ENCODE assay signal across 1 cellular context in genomic region chr21:33642027-33642895, GRCh38.
TF ChIP-seq lines count a peak whose summit lies in the region.

TSS of gene ITSN1 (plus strand) at chr21:33642501. CDS start at chr21:33718829, 76,328 bp downstream.

TF ChIP-seq in HepG2, 621 proteins besides CTCF, POLR2A, EP300 and RAD21 (continued from another document and continues in another):
- TF ChIP-seq GATAD1 (CRISPR knock-in tag; IDR thresholded peaks at IDR 0.05) (peak; percentile 49), SIN3B (IDR thresholded peaks at IDR 0.05; ENCODE audit: low read length) (no peak), ZNF468 (CRISPR knock-in tag; IDR thresholded peaks at IDR 0.05) (no peak), ZNF3 (CRISPR knock-in tag; IDR thresholded peaks at IDR 0.05) (no peak), AFF4 (CRISPR knock-in tag; IDR thresholded peaks at IDR 0.05) (no peak), ZXDC (CRISPR knock-in tag; IDR thresholded peaks at IDR 0.05) (no peak), ATRX (CRISPR knock-in tag; IDR thresholded peaks at IDR 0.05; ENCODE audit: borderline replicate concordance) (no peak), TEAD2 (CRISPR knock-in tag; IDR thresholded peaks at IDR 0.05) (no peak), NFAT5 (CRISPR knock-in tag; IDR thresholded peaks at IDR 0.05) (no peak), HNF4A (CRISPR knock-in tag; IDR thresholded peaks at IDR 0.05) (no peak), ZNF747 (CRISPR knock-in tag; IDR thresholded peaks at IDR 0.05; ENCODE audit: borderline replicate concordance) (peak; percentile 41; the same call in 1 of the 2 replicates), ARNTL (CRISPR knock-in tag; IDR thresholded peaks at IDR 0.05) (no peak), IKZF1 (IDR thresholded peaks at IDR 0.05) (no peak), ZNF30 (CRISPR knock-in tag; IDR thresholded peaks at IDR 0.05) (no peak), CREBL2 (CRISPR knock-in tag; IDR thresholded peaks at IDR 0.05; ENCODE audit: borderline replicate concordance) (no peak), ZSCAN9 (CRISPR knock-in tag; IDR thresholded peaks at IDR 0.05; ENCODE audit: borderline replicate concordance) (0 out of 2 replicates have a peak, but pooled peaks have one; percentile 47), MXD1 (CRISPR knock-in tag; IDR thresholded peaks at IDR 0.05) (no peak), ZNF790 (CRISPR knock-in tag; IDR thresholded peaks at IDR 0.05; ENCODE audit: borderline replicate concordance) (no peak), ZNF207 (IDR thresholded peaks at IDR 0.05; ENCODE audit: borderline replicate concordance) (no peak), E2F5 (CRISPR knock-in tag; conservative IDR thresholded peaks at IDR 0.05) (no peak), PRDM15 (CRISPR knock-in tag; IDR thresholded peaks at IDR 0.05) (no peak), PAF1 (CRISPR knock-in tag; IDR thresholded peaks at IDR 0.05) (no peak), HES4 (CRISPR knock-in tag; IDR thresholded peaks at IDR 0.05; ENCODE audit: borderline replicate concordance) (0 out of 2 replicates have a peak, but pooled peaks have one; percentile 49), SP4 (CRISPR knock-in tag; IDR thresholded peaks at IDR 0.05) (peak; percentile 65), ZNF282 (IDR thresholded peaks at IDR 0.05; ENCODE audit: partially characterized antibody) (no peak), ZNF143 (CRISPR knock-in tag; IDR thresholded peaks at IDR 0.05) (no peak; the same call in 1 of the 2 replicates), MYPOP (CRISPR knock-in tag; IDR thresholded peaks at IDR 0.05) (no peak), FOXP1 (IDR thresholded peaks at IDR 0.05) (no peak), FOXP1 (CRISPR knock-in tag; IDR thresholded peaks at IDR 0.05) (no peak), ZNF33A (CRISPR knock-in tag; IDR thresholded peaks at IDR 0.05; ENCODE audit: borderline replicate concordance) (no peak), TOPORS (CRISPR knock-in tag; IDR thresholded peaks at IDR 0.05) (peak; percentile 46; the same call in 1 of the 2 replicates), ZNF414 (CRISPR knock-in tag; IDR thresholded peaks at IDR 0.05) (no peak), ZNF7 (CRISPR knock-in tag; IDR thresholded peaks at IDR 0.05) (no peak), PHF20 (CRISPR knock-in tag; IDR thresholded peaks at IDR 0.05) (peak; percentile 54; the same call in 1 of the 2 replicates), SALL2 (CRISPR knock-in tag; IDR thresholded peaks at IDR 0.05) (no peak), NBN (conservative IDR thresholded peaks at IDR 0.05) (no peak), ZNF709 (CRISPR knock-in tag; IDR thresholded peaks at IDR 0.05) (no peak), BATF2 (CRISPR knock-in tag; IDR thresholded peaks at IDR 0.05) (no peak), SYNCRIP (IDR thresholded peaks at IDR 0.05; ENCODE audit: insufficient read depth, low read depth, low read length) (no peak)
